13 cellular contexts compared by ENCODE assay signal in genomic region chr7:98288064-98288823, GRCh38. TPM values are rescaled to one million over a fixed set of nuclear protein-coding genes. Genes with fewer than 3 reads are reported as not detected.
A peak's percentile ranks its signal among the peaks of the same experiment; 100 is the strongest.
DNase-seq lines count a peak whose midpoint lies in the region; ATAC-seq, FAIRE-seq and TF ChIP-seq lines count a peak whose summit lies in the region.
"Had no signal": no experiment of that assay in that cellular context is flagged by ENCODE, and none has a peak within 500 bp of the region (broad histone marks: within the 10 kb centered on the region; RNA-seq: fewer than 3 reads in every experiment).

No MANE protein-coding gene starts in this region.

- CTCF ChIA-PET in A549 (lab: Yijun Ruan, JAX) = interaction anchor here (0.6 to 2.1 kb wide), 7 partner anchors 8 to 133 kb away, joined by 3 to 10 read pairs (median 4); partner anchors contain the start of gene BAIAP2L1

- H3K36me3 ChIP-seq in H7 (replicated peaks; ENCODE audit: control insufficient read depth, insufficient read depth, low read length) (peaks cover 8% of the 10 kb centered on the region), colonic mucosa (peaks cover 6% of the 10 kb centered on the region), SJCRH30 (peaks cover 23% of the 10 kb centered on the region)

- intact Hi-C loops in colonic mucosa (cut with DNase I) = no loop called here

- no peaks in the 10 kb centered on the region for H3K27me3 Mint-ChIP-seq in neural crest cell (ENCODE audit: low read depth)
- H3K27me3 Mint-ChIP-seq: memory B cell; stimulated activated naive CD8-positive, alpha-beta T cell treated with anti-CD3 and anti-CD28 coated beads, Interleukin-15, Interleukin-2, amounts not matched to agents 100 ng/mL and 50 ng/mL, for 24 hours had no signal

- peaks cover 7% of the 10 kb centered on the region for H3K4me1 Mint-ChIP-seq in neural crest cell

- TF ChIP-seq CTCF in A549 (IDR thresholded peaks at IDR 0.05) = peak; percentile 23; the same call in 2 of the 3 replicates
- no peak for TF ChIP-seq CTCF in colonic mucosa (IDR thresholded peaks at IDR 0.05)
- no peak for TF ChIP-seq CTCF in neural crest cell (conservative IDR thresholded peaks at IDR 0.05)

- no peak for TF ChIP-seq EP300 in A549 (IDR thresholded peaks at IDR 0.05)

- no peaks in the 10 kb centered on the region for H3K36me3 Mint-ChIP-seq in neural crest cell (ENCODE audit: low read depth)

- H3K4me2 ChIP-seq in A549 = no peak overlapping the region

- ATAC-seq in A549 = no peak
- ATAC-seq in GM18858 (IDR thresholded peaks at IDR 0.05; ENCODE audit: unreplicated experiment) = no peak

- WGBS in A549 (ENCODE audit: missing lambda C conversion rate) = 70% methylated on average over 12 of the region's 12 CpGs

- POLR2A ChIA-PET in A549 (lab: Yijun Ruan, JAX) = interaction anchor here (0.6 kb wide), 1 partner anchor 22 kb away, joined by 4 read pairs; no protein-coding TSS in a partner anchor

- H3K27ac ChIP-seq in A549 (peak overlapping the region in 1 of 2 experiments; percentile 99; a peak in 2 of 6 replicates), colonic mucosa (peak overlapping the region; percentile 7), SJCRH30 (no peak overlapping the region)
- H3K27ac ChIP-seq: SJSA1, WERI-Rb-1 had no signal

- peak overlapping the region; percentile 81 for H3K27ac Mint-ChIP-seq in neural crest cell (ENCODE audit: unreplicated experiment)
- H3K27ac Mint-ChIP-seq: memory B cell; stimulated activated naive CD8-positive, alpha-beta T cell treated with anti-CD3 and anti-CD28 coated beads, Interleukin-15, Interleukin-2, amounts not matched to agents 100 ng/mL and 50 ng/mL, for 24 hours had no signal

- 0 out of 5 replicates have a peak, but pooled peaks of 1 of the 2 experiments have one; percentile 2 for TF ChIP-seq RAD21 in A549 (conservative IDR thresholded peaks at IDR 0.05 in 1 of 2, IDR thresholded peaks at IDR 0.05 in 1 of 2)

- H3K9me3 ChIP-seq in A549 (no peaks in the 10 kb centered on the region), colonic mucosa (no peaks in the 10 kb centered on the region), SJCRH30 (replicated peaks) (no peaks in the 10 kb centered on the region)
- H3K9me3 ChIP-seq: SJSA1 had no signal

- TF ChIP-seq POLR2A in A549 (IDR thresholded peaks at IDR 0.05; ENCODE audit: low read length) = no peak

- H3K4me1 ChIP-seq in A549 = peaks cover 49% of the 10 kb centered on the region
- H3K4me1 ChIP-seq in colonic mucosa = peaks cover 44% of the 10 kb centered on the region
- no peaks in the 10 kb centered on the region for H3K4me1 ChIP-seq in SJCRH30

- no peak overlapping the region for H3K4me3 ChIP-seq in A549
- no peak overlapping the region for H3K4me3 ChIP-seq in H7 (ENCODE audit: insufficient read depth, low read depth, low read length)
- no peak overlapping the region for H3K4me3 ChIP-seq in colonic mucosa
- no peak overlapping the region for H3K4me3 ChIP-seq in SJCRH30
- H3K4me3 ChIP-seq: SJSA1 had no signal

- H3K27me3 ChIP-seq in H7 (ENCODE audit: control insufficient read depth, insufficient read depth, low read length) = no peaks in the 10 kb centered on the region
- no peaks in the 10 kb centered on the region for H3K27me3 ChIP-seq in colonic mucosa
- H3K27me3 ChIP-seq in SJCRH30 = no peaks in the 10 kb centered on the region
- H3K27me3 ChIP-seq: SJSA1 had no signal

- no peak for DNase-seq in A549 (ENCODE audit: low read depth in 1 of 2, low spot score in 1 of 2)
- DNase-seq in H7 = peak; percentile 50
- no peak for DNase-seq in colonic mucosa
- no peak for DNase-seq in neural crest cell (ENCODE audit: low read depth, low spot score)
- DNase-seq in SJCRH30 = no peak
- DNase-seq in NCI-H2081 treated with DMSO at 0.1 percent for 48 hours (lab: John Stamatoyannopoulos, UW) = no peak
- no peak for DNase-seq in HCEC 1CT
- DNase-seq: WERI-Rb-1 had no signal

- peak overlapping the region; percentile 62 for H3K4me3 Mint-ChIP-seq in neural crest cell
- H3K4me3 Mint-ChIP-seq: memory B cell; stimulated activated naive CD8-positive, alpha-beta T cell treated with anti-CD3 and anti-CD28 coated beads, Interleukin-15, Interleukin-2, amounts not matched to agents 100 ng/mL and 50 ng/mL, for 24 hours had no signal

- H3K9me3 Mint-ChIP-seq in neural crest cell = no peaks in the 10 kb centered on the region
- H3K9me3 Mint-ChIP-seq: memory B cell; stimulated activated naive CD8-positive, alpha-beta T cell treated with anti-CD3 and anti-CD28 coated beads, Interleukin-15, Interleukin-2, amounts not matched to agents 100 ng/mL and 50 ng/mL, for 24 hours had no signal

- no peak for FAIRE-seq in A549 (lab: Jason Lieb, UNC)
- FAIRE-seq: astrocyte had no signal

- peak overlapping the region in 1 of 2 donors; percentile 46 for H3K9ac ChIP-seq in colonic mucosa (ENCODE audit: low read depth in 2 of 2, low read length in 2 of 2)

TF ChIP-seq in A549, 52 proteins besides CTCF, POLR2A, EP300 and RAD21:
- TF ChIP-seq JUN (IDR thresholded peaks at IDR 0.05) (0 out of 5 replicates have a peak, but pooled peaks of 1 of the 2 experiments have one; percentile 9), EHF (CRISPR knock-in tag; IDR thresholded peaks at IDR 0.05) (no peak), POLR2AphosphoS2 (conservative IDR thresholded peaks at IDR 0.05; ENCODE audit: low read length) (0 out of 2 replicates have a peak, but pooled peaks have one; percentile 11)

RNA-seq across cellular contexts. Expression of gene BRI3, which starts 6.8 kb away (rescaled TPM):
- polyA plus RNA-seq in A549 (2011; rRNA removed) (61.0 and 68.3 TPM in 2 replicates), A549 (2017; fragmentation: RNase III; extraction: RNeasy Plus Mini Kit Qiagen cat#74134 plus additional on column Dnase treatment) (60.8 to 73.0 TPM (median 61.5 TPM) in 3 replicates)
- polyA plus RNA-seq in A549 (2012; cell fraction: cytosol; rRNA removed) = 67.0 and 79.0 TPM in 2 replicates
- polyA plus RNA-seq in A549 (2012; cell fraction: nucleus; rRNA removed) = 29.3 and 35.6 TPM in 2 replicates
- 49.2 and 51.8 TPM in 2 replicates for polyA minus RNA-seq in A549 (2011; rRNA and poly(A)+ RNA removed)
- 32.8 and 41.7 TPM in 2 replicates for total RNA-seq in H7 (2014; rRNA removed; shearing (Covaris generic))
- total RNA-seq in colonic mucosa (100 to 1,000 TPM; 152 to 187 TPM), neural crest cell (112 and 119 TPM in 2 replicates)
- total RNA-seq in SJCRH30 (2014; rRNA removed; shearing (Covaris generic)) = 43.7 and 51.9 TPM in 2 replicates

RNA-seq across cellular contexts. Expression of gene TECPR1, which starts 36.2 kb away (rescaled TPM):
- polyA plus RNA-seq in A549 (2011; rRNA removed) (2.5 TPM in 2 replicates), A549 (2017; fragmentation: RNase III; extraction: RNeasy Plus Mini Kit Qiagen cat#74134 plus additional on column Dnase treatment) (8.4 to 11.2 TPM (median 11.1 TPM) in 3 replicates)
- 2.8 and 3.8 TPM in 2 replicates for polyA plus RNA-seq in A549 (2012; cell fraction: cytosol; rRNA removed)
- 14.1 and 21.5 TPM in 2 replicates for polyA plus RNA-seq in A549 (2012; cell fraction: nucleus; rRNA removed)
- 2.9 and 4.4 TPM in 2 replicates for polyA minus RNA-seq in A549 (2011; rRNA and poly(A)+ RNA removed)
- 12.7 and 13.7 TPM in 2 replicates for total RNA-seq in H7 (2014; rRNA removed; shearing (Covaris generic))
- total RNA-seq in colonic mucosa (10 to 100 TPM; 20.3 to 44.5 TPM), neural crest cell (30.3 and 35.2 TPM in 2 replicates)
- total RNA-seq in SJCRH30 (2014; rRNA removed; shearing (Covaris generic)) = 12.9 and 14.5 TPM in 2 replicates
